Comparison of ENCODE assay signal across 30 cellular contexts in the genomic region with DNA sequence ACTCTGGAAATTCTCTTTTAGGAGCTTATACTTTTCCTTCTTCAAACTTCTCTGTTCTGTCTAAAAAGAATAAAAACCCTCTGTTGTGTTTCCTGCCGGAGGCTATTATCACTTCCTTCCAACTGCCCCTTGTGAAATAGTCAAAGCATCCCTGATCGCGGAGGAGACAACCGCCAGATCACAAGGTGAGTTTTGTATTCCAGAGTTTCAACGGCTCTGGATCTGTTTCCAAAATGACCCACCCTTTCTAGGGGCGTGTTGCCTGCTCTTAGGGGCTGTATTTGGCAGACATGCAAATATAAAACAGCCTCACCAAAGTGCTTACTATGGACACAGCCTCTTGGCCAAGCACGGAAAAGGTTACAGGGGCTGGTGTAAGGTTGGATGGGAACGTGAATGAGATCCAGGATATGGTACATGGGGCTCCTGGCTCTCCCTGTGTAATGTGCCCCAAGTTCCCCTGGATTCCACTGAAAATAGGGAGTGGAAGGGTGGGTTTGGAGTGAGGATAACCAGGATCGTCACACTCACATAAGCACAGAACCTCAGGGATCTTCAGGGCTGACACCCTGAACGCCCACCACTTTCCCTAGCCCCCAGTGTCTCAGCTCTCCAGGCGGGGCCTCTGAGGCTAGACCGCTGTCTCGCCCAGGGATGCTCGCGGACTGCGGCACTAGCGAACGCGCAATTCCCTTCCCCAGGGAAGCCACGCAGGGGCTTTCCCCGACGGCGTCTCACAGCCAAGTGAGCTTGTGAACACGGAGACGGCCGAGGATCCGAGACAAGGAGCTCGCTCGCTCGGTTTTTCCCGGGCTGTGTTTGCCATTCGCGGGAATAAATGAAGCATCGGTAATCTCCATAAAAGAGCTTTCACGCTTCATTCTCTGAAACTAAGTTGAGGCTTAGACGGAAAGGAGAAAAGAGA. TPM values are rescaled to one million over a fixed set of nuclear protein-coding genes. Genes with fewer than 3 reads are reported as not detected.
DNase-seq lines count a peak whose midpoint lies in the region; TF ChIP-seq lines count a peak whose summit lies in the region.
"Had no signal": no experiment of that assay in that cellular context is flagged by ENCODE, and none has a peak within 500 bp of the region (broad histone marks: within the 10 kb centered on the region; RNA-seq: fewer than 3 reads in every experiment).

No MANE protein-coding gene starts in this region.

- no peak overlapping the region for H4K91ac ChIP-seq in neuronal stem cell (ENCODE audit: low read depth, low read length, poor library complexity)

- H2BK15ac ChIP-seq in neuronal stem cell (ENCODE audit: low read length), result no peak overlapping the region

- no peaks in the 10 kb centered on the region for H3K79me1 ChIP-seq in neuronal stem cell (ENCODE audit: low read depth, low read length)

- H3K36me3 ChIP-seq in ES-I3 (ENCODE audit: insufficient read depth, low read length) (no peaks in the 10 kb centered on the region), iPS-18a (ENCODE audit: control insufficient read depth, low read depth, low read length) (no peaks in the 10 kb centered on the region), neuronal stem cell (replicated peaks in 1 of 2; ENCODE audit: control insufficient read depth in 2 of 2, insufficient read depth in 2 of 2, low read length in 2 of 2) (no peaks in the 10 kb centered on the region)
- H3K36me3 ChIP-seq: BLaER1, heart left ventricle, upper lobe of right lung had no signal

- H3K9ac ChIP-seq in ES-I3 (ENCODE audit: low read depth, low read length) (peak overlapping the region; percentile 53; the same call in 1 of the 2 replicates), iPS-18a (ENCODE audit: low read length) (no peak overlapping the region), neuronal stem cell (ENCODE audit: low read depth, low read length, poor library complexity) (no peak overlapping the region)
- H3K9ac ChIP-seq: BLaER1 had no signal

- H3K27ac Mint-ChIP-seq in chondrocyte (ENCODE audit: unreplicated experiment), result no peak overlapping the region
- H3K27ac Mint-ChIP-seq: activated B cell treated with CpG ODN at 0.5 μM for 24 hours; activated T-cell treated with anti-CD3 and anti-CD28 coated beads, Interleukin-2, amount 50 U/mL, for 72 hours; brain; memory B cell had no signal

- peaks cover 70% of the 10 kb centered on the region for H3K27me3 Mint-ChIP-seq in chondrocyte (ENCODE audit: low read depth)

- H3K23ac ChIP-seq in neuronal stem cell (ENCODE audit: low read depth, low read length, poor library complexity), result peak overlapping the region; percentile 17

- H3K36me3 Mint-ChIP-seq in chondrocyte (ENCODE audit: low read depth), result no peaks in the 10 kb centered on the region
- H3K36me3 Mint-ChIP-seq: brain, memory B cell had no signal

- no peak overlapping the region for H4K8ac ChIP-seq in neuronal stem cell (ENCODE audit: low read depth, low read length)

- H2AK5ac ChIP-seq in neuronal stem cell (ENCODE audit: low read depth, low read length), result peak overlapping the region; percentile 49

- H2BK12ac ChIP-seq in neuronal stem cell (ENCODE audit: low read length), result no peak overlapping the region

- H3K14ac ChIP-seq in neuronal stem cell (ENCODE audit: low read length), result no peak overlapping the region

- no peak overlapping the region for H3K4ac ChIP-seq in neuronal stem cell (ENCODE audit: low read length)

- no peak overlapping the region for H2AFZ ChIP-seq in neuronal stem cell (ENCODE audit: low read length)

- H3K4me3 Mint-ChIP-seq in chondrocyte (ENCODE audit: unreplicated experiment), result no peak overlapping the region
- H3K4me3 Mint-ChIP-seq: activated B cell treated with CpG ODN at 0.5 μM for 24 hours; activated T-cell treated with anti-CD3 and anti-CD28 coated beads, Interleukin-2, amount 50 U/mL, for 72 hours; immature natural killer cell; memory B cell had no signal

- no CpG with 5 or more reads among the region's 36 CpGs for whole genome bisulfite sequencing in neuronal stem cell (ENCODE audit: extremely low coverage in 2 of 2, insufficient read length in 2 of 2, insufficient replicate concordance in 1 of 2), 2 donors

- peaks cover 12% of the 10 kb centered on the region for H3K4me1 Mint-ChIP-seq in chondrocyte (ENCODE audit: low read depth)

- H3K4me3 ChIP-seq in iPS-18a (ENCODE audit: low read length), result peak overlapping the region; percentile 32
- no peak overlapping the region for H3K4me3 ChIP-seq in neuronal stem cell (ENCODE audit: low read length in 2 of 2)
- H3K4me3 ChIP-seq: BLaER1, heart left ventricle, upper lobe of right lung had no signal

- H2BK120ac ChIP-seq in neuronal stem cell (ENCODE audit: low read depth, low read length), result no peak overlapping the region

- H3K9me3 ChIP-seq in ES-I3 (ENCODE audit: control insufficient read depth, insufficient read depth, low read length), result no peaks in the 10 kb centered on the region
- no peaks in the 10 kb centered on the region for H3K9me3 ChIP-seq in iPS-18a (ENCODE audit: control insufficient read depth, low read depth, low read length)
- peaks cover under 1 to 5% of the 10 kb centered on the region in 2 donors for H3K9me3 ChIP-seq in neuronal stem cell (replicated peaks in 1 of 2; ENCODE audit: control insufficient read depth in 2 of 2, insufficient read depth in 1 of 2, low read depth in 1 of 2, low read length in 2 of 2)
- H3K9me3 ChIP-seq: Caco-2, heart left ventricle, upper lobe of right lung had no signal

- H3K27ac ChIP-seq in iPS-18a (ENCODE audit: low read length), result no peak overlapping the region
- H3K27ac ChIP-seq in neuronal stem cell (replicated peaks; ENCODE audit: low read length), result no peak overlapping the region
- H3K27ac ChIP-seq: BLaER1, heart left ventricle, upper lobe of right lung had no signal

- DNase-seq in NCI-H69 (lab: John Stamatoyannopoulos, UW), result peak; percentile 6
- no peak for DNase-seq in neuronal stem cell (ENCODE audit: low spot score)
- no peak for DNase-seq in chondrocyte (ENCODE audit: low spot score)
- DNase-seq in A172 (ENCODE audit: low spot score), result no peak
- no peak for DNase-seq in NCI-H1694 treated with DMSO at 0.1 percent for 48 hours (lab: John Stamatoyannopoulos, UW)
- DNase-seq in SKM-1 (lab: John Stamatoyannopoulos, UW; ENCODE audit: unreplicated experiment), result no peak
- DNase-seq: activated B cell treated with CpG ODN at 0.5 μM for 24 hours; activated naive CD4-positive, alpha-beta T cell treated with Interleukin-2 at 50 U/mL for 16 hours; activated T-cell treated with anti-CD3 and anti-CD28 coated beads, Interleukin-2, amount 50 U/mL, for 72 hours; cerebellar nuclear complex; GF-D8; heart left ventricle; immature natural killer cell; Kasumi-1; NCI-H1436 treated with DMSO at 0.1 percent for 48 hours; NCI-H510A; NK-92 treated with Interleukin-12 subunit alpha and Interleukin-12 subunit beta, amount 100 ng/mL, for 24 hours; occipital lobe; SIG-M5; small intestine; stimulated activated CD4-positive, alpha-beta T cell treated with anti-CD3 and anti-CD28 coated beads, Interleukin-2, amount 100 ng/mL, for 24 hours; upper lobe of right lung had no signal

- H2BK5ac ChIP-seq in neuronal stem cell (ENCODE audit: low read length), result no peak overlapping the region

- no peaks in the 10 kb centered on the region for H3K9me3 Mint-ChIP-seq in chondrocyte (ENCODE audit: low read depth)
- H3K9me3 Mint-ChIP-seq: activated B cell treated with CpG ODN at 0.5 μM for 24 hours; activated T-cell treated with anti-CD3 and anti-CD28 coated beads, Interleukin-2, amount 50 U/mL, for 72 hours; memory B cell had no signal

- no peak for TF ChIP-seq CTCF in chondrocyte (IDR thresholded peaks at IDR 0.05)

- H3K4me1 ChIP-seq in ES-I3 (ENCODE audit: insufficient read depth, low read length) (peaks cover 13% of the 10 kb centered on the region; the same call in 1 of the 2 replicates), iPS-18a (ENCODE audit: control insufficient read depth, low read depth, low read length) (peaks cover 9% of the 10 kb centered on the region), neuronal stem cell (ENCODE audit: control insufficient read depth in 2 of 2, insufficient read depth in 1 of 2, low read depth in 1 of 2, low read length in 2 of 2) (peaks cover 2 to 7% of the 10 kb centered on the region in 2 donors)
- H3K4me1 ChIP-seq: BLaER1, Caco-2 had no signal

- H3K18ac ChIP-seq in neuronal stem cell (ENCODE audit: low read length), result no peak overlapping the region

- H3K4me2 ChIP-seq in neuronal stem cell (ENCODE audit: insufficient read depth, low read length, poor library complexity, severe bottlenecking), result no peak overlapping the region
- H3K4me2 ChIP-seq: BLaER1 had no signal

- H3K27me3 ChIP-seq in iPS-18a (ENCODE audit: control insufficient read depth, insufficient read depth, low read length), result peaks cover 96% of the 10 kb centered on the region
- H3K27me3 ChIP-seq in neuronal stem cell (ENCODE audit: control insufficient read depth in 3 of 3, insufficient read depth in 3 of 3, low read depth in 1 of 3, low read length in 3 of 3), result peaks cover 56 to 83% (median 77%) of the 10 kb centered on the region in 3 experiments

RNA-seq across cellular contexts. Expression of a gene that starts 14.4 kb away (rescaled TPM):
- not detected for polyA plus RNA-seq in neuronal stem cell (2013, experiment 1 of 2)
- polyA plus RNA-seq in neuronal stem cell (2013, experiment 2 of 2), result 0.01 TPM
- total RNA-seq in chondrocyte, result not detected in 3 replicates
- total RNA-seq in A172 (2014; rRNA removed; shearing (Covaris generic)), result 1.0 and 2.0 TPM in 2 replicates
- total RNA-seq: activated B cell treated with CpG ODN at 0.5 μM for 24 hours; activated T-cell treated with anti-CD3 and anti-CD28 coated beads, Interleukin-2, amount 50 U/mL, for 72 hours; epithelial cell of proximal tubule; left lobe of liver; occipital lobe; upper lobe of right lung had no signal
- polyA plus RNA-seq: heart left ventricle, immature natural killer cell, small intestine had no signal
